12 cellular contexts compared by ENCODE assay signal in genomic region chr5:148663509-148663908, GRCh38. TPM values are rescaled to one million over a fixed set of nuclear protein-coding genes. Genes with fewer than 3 reads are reported as not detected.
"Had no signal": no experiment of that assay in that cellular context is flagged by ENCODE, and none has a peak within 500 bp of the region (broad histone marks: within the 10 kb centered on the region; RNA-seq: fewer than 3 reads in every experiment).

No MANE protein-coding gene starts in this region.

- H3K27ac ChIP-seq: GM23248 had no signal

- ATAC-seq: GM23338, HCT116 had no signal

- H3K4me1 ChIP-seq: HAP-1 had no signal

- H3K4me3 ChIP-seq: GM23248, GM23338, HAP-1 had no signal

- H3K36me3 ChIP-seq: HAP-1 had no signal

- H3K9me3 ChIP-seq: HAP-1 had no signal

- FAIRE-seq: H1, H54 had no signal

- DNase-seq: GM23248, GOT3, H7, H9, HCEC 1CT, HFFc6 had no signal

RNA-seq across cellular contexts. Expression of gene HTR4, which starts 9.2 kb away (rescaled TPM):
- total RNA-seq: GM23248, H1, H4, H7, H9, HFFc6 had no signal
- polyA plus RNA-seq: GM23248, GM23338, H1 had no signal
